1 cellular context compared by ENCODE assay signal in genomic region chr16:57112403-57113041, GRCh38.
TF ChIP-seq lines count a peak whose summit lies in the region.

No MANE protein-coding gene starts in this region.

TF ChIP-seq in H1, 55 proteins besides CTCF, POLR2A, EP300 and RAD21 (continued from another document):
- TF ChIP-seq CEBPB (IDR thresholded peaks at IDR 0.05; ENCODE audit: low read depth, low read length) = no peak
- no peak for TF ChIP-seq SIX5 (IDR thresholded peaks at IDR 0.05; ENCODE audit: low read depth, low read length)
- TF ChIP-seq KDM1A (IDR thresholded peaks at IDR 0.05; ENCODE audit: borderline replicate concordance, low read length) = no peak
- TF ChIP-seq CTBP2 (IDR thresholded peaks at IDR 0.05; ENCODE audit: borderline replicate concordance, insufficient read depth, insufficient read length, low read length) = no peak
- no peak for TF ChIP-seq CREB1 (IDR thresholded peaks at IDR 0.05)
- TF ChIP-seq SP1 (IDR thresholded peaks at IDR 0.05; ENCODE audit: low read depth, low read length) = no peak
